ENCODE assay signal across 11 cellular contexts in genomic region chr6:27280540-27281000, GRCh38. TPM values are rescaled to one million over a fixed set of nuclear protein-coding genes. Genes with fewer than 3 reads are reported as not detected.
DNase-seq lines count a peak whose midpoint lies in the region; FAIRE-seq and TF ChIP-seq lines count a peak whose summit lies in the region.
"Had no signal": no experiment of that assay in that cellular context is flagged by ENCODE, and none has a peak within 500 bp of the region (broad histone marks: within the 10 kb centered on the region; RNA-seq: fewer than 3 reads in every experiment).

No MANE protein-coding gene starts in this region.

- H3K18ac ChIP-seq in H1 (ENCODE audit: extremely low read depth, low read length) = no peak overlapping the region

- H3K4me1 ChIP-seq in H1 (replicated peaks in 1 of 4; ENCODE audit: control insufficient read depth in 3 of 4, insufficient read depth in 4 of 4, low read length in 3 of 4) (no peaks in the 10 kb centered on the region), skeletal muscle satellite cell (ENCODE audit: control insufficient read depth, insufficient read depth, low read length) (no peaks in the 10 kb centered on the region)
- H3K4me1 ChIP-seq: foreskin keratinocyte had no signal

- H4K8ac ChIP-seq in H1 (ENCODE audit: extremely low read depth, insufficient read depth, low read length) = no peak overlapping the region

- H3K4me3 Mint-ChIP-seq in activated naive CD4-positive, alpha-beta T cell treated with anti-CD3 and anti-CD28 coated beads for 36 hours = no peak overlapping the region

- CTCF ChIA-PET in activated naive CD4-positive, alpha-beta T cell treated with anti-CD3 and anti-CD28 coated beads for 36 hours (lab: Charles Lee) = interaction anchor here (0.6 kb wide), 1 partner anchor 224 kb away, joined by 5 read pairs; no protein-coding TSS in a partner anchor
- CTCF ChIA-PET in H1 (lab: Charles Lee; ENCODE audit: partially characterized antibody) = interaction anchor here (0.6 to 1.8 kb wide), 4 partner anchors 11 to 351 kb away, joined by 3 to 4 read pairs (median 4); no protein-coding TSS in a partner anchor

- no peak overlapping the region for H2AK5ac ChIP-seq in H1 (ENCODE audit: low read depth, low read length)

- H4K91ac ChIP-seq in H1 (replicated peaks; ENCODE audit: insufficient read length, low read length) = no peak overlapping the region

- no peaks in the 10 kb centered on the region for H3K36me3 ChIP-seq in H1 (ENCODE audit: control insufficient read depth in 2 of 4, insufficient read depth in 4 of 4, low read length in 3 of 4)
- H3K36me3 ChIP-seq in skeletal muscle satellite cell (ENCODE audit: insufficient read depth, low read length) = no peaks in the 10 kb centered on the region

- H2BK120ac ChIP-seq in H1 (replicated peaks; ENCODE audit: low read depth, low read length) = no peak overlapping the region

- H4K20me1 ChIP-seq in H1 (replicated peaks in 1 of 2; ENCODE audit: control insufficient read depth in 1 of 2, insufficient read depth in 2 of 2, low read length in 2 of 2) = no peaks in the 10 kb centered on the region

- H2BK5ac ChIP-seq in H1 (ENCODE audit: low read depth, low read length) = no peak overlapping the region

- POLR2A ChIA-PET in H1 (lab: Charles Lee; ENCODE audit: partially characterized antibody) = interaction anchor here (0.7 to 1.3 kb wide), 2 partner anchors 135 to 1586 kb away, joined by 3 read pairs; no protein-coding TSS in a partner anchor

- no peaks in the 10 kb centered on the region for H3K9me3 ChIP-seq in H1 (ENCODE audit: insufficient read depth in 2 of 2, low read depth in 1 of 2, low read length in 1 of 2)
- H3K9me3 ChIP-seq in skeletal muscle satellite cell (replicated peaks; ENCODE audit: low read length) = peaks cover 3% of the 10 kb centered on the region

- peak overlapping the region; percentile 57 to 81 for H3K4me2 ChIP-seq in H1 (ENCODE audit: insufficient read depth in 1 of 2, low read depth in 2 of 2, low read length in 2 of 2)
- peak overlapping the region; percentile 78 for H3K4me2 ChIP-seq in skeletal muscle satellite cell (ENCODE audit: low read length)

- 2% methylated on average over 9 of the region's 9 CpGs; no CpG with 5 or more reads in 1 of the 2 experiments for WGBS in H1 (ENCODE audit: extremely low coverage in 1 of 2, insufficient coverage in 1 of 2, insufficient read length in 1 of 2, insufficient replicate concordance in 2 of 2, low coverage in 1 of 2, low lambda C conversion rate in 2 of 2, missing lambda C conversion rate in 1 of 2), 2 experiments

- TF ChIP-seq RAD21 in H1 (IDR thresholded peaks at IDR 0.05 in 1 of 2, conservative IDR thresholded peaks at IDR 0.05 in 1 of 2; ENCODE audit: low read depth in 2 of 2, low read length in 2 of 2) = no peak

- H3K4me1 Mint-ChIP-seq in activated naive CD4-positive, alpha-beta T cell treated with anti-CD3 and anti-CD28 coated beads for 36 hours (ENCODE audit: low read depth) = peaks cover 4% of the 10 kb centered on the region

- H3K4me3 ChIP-seq in H1 (ENCODE audit: extremely low read depth in 1 of 4, insufficient read depth in 2 of 4, low read depth in 3 of 4, low read length in 4 of 4) (peak overlapping the region; percentile 85 to 93 (median 90)), skeletal muscle satellite cell (ENCODE audit: low read length) (peak overlapping the region; percentile 65)

- H3K36me3 Mint-ChIP-seq in activated naive CD4-positive, alpha-beta T cell treated with anti-CD3 and anti-CD28 coated beads for 36 hours (ENCODE audit: low read depth) = peaks cover 21% of the 10 kb centered on the region

- TF ChIP-seq POLR2A in H1 (IDR thresholded peaks at IDR 0.05; ENCODE audit: control extremely low read depth in 1 of 2, low read depth in 2 of 2, low read length in 2 of 2) = no peak

- no peak overlapping the region for H4K5ac ChIP-seq in H1 (ENCODE audit: insufficient read length, low read depth, low read length)

- H3K9me3 Mint-ChIP-seq in activated naive CD4-positive, alpha-beta T cell treated with anti-CD3 and anti-CD28 coated beads for 36 hours = peaks cover 19% of the 10 kb centered on the region

- H3K4ac ChIP-seq in H1 (replicated peaks; ENCODE audit: insufficient read length, low read depth, low read length) = no peak overlapping the region

- H3K79me2 ChIP-seq in H1 (ENCODE audit: control insufficient read depth in 1 of 2, insufficient read depth in 2 of 2, low read length in 2 of 2) = no peaks in the 10 kb centered on the region

- no peak overlapping the region for H2BK15ac ChIP-seq in H1 (ENCODE audit: low read length)

- no peak overlapping the region for H3K23ac ChIP-seq in H1 (ENCODE audit: insufficient read length)

- no peak overlapping the region for H2BK12ac ChIP-seq in H1 (ENCODE audit: low read depth, low read length)

- no peak for FAIRE-seq in H1 (lab: Jason Lieb, UNC)

- H3K23me2 ChIP-seq in H1 (ENCODE audit: low read depth, low read length) = peaks cover 2% of the 10 kb centered on the region

- no peaks in the 10 kb centered on the region for H3K79me1 ChIP-seq in H1 (ENCODE audit: low read depth, low read length)

- no peak overlapping the region for H3K56ac ChIP-seq in H1 (replicated peaks; ENCODE audit: insufficient read length, low read depth, low read length)

- H3K27ac ChIP-seq in H1 (ENCODE audit: low read depth, low read length) = no peak overlapping the region
- H3K27ac ChIP-seq: foreskin keratinocyte had no signal

- peaks cover 75% of the 10 kb centered on the region for H3K27me3 Mint-ChIP-seq in activated naive CD4-positive, alpha-beta T cell treated with anti-CD3 and anti-CD28 coated beads for 36 hours (ENCODE audit: low read depth)

- H3K27me3 ChIP-seq in H1 (replicated peaks in 1 of 4; ENCODE audit: control insufficient read depth in 3 of 4, extremely low read depth in 1 of 4, insufficient read depth in 3 of 4, low read length in 3 of 4) = peaks cover 0 to 3% (median 1%) of the 10 kb centered on the region in 4 experiments; a peak in 3 of 7 replicates
- peaks cover 29% of the 10 kb centered on the region for H3K27me3 ChIP-seq in skeletal muscle satellite cell (ENCODE audit: control insufficient read depth, insufficient read depth, low read length)

- no peak overlapping the region for H3K14ac ChIP-seq in H1 (ENCODE audit: insufficient read length)

- no peak for TF ChIP-seq EP300 in H1 (IDR thresholded peaks at IDR 0.05; ENCODE audit: borderline replicate concordance in 1 of 2, low read depth in 2 of 2, low read length in 2 of 2)

- no peak for TF ChIP-seq CTCF in H1 (IDR thresholded peaks at IDR 0.05; ENCODE audit: control extremely low read depth in 1 of 3, insufficient read depth in 1 of 3, low read depth in 1 of 3, low read length in 3 of 3)

- no peak for DNase-seq in activated naive CD4-positive, alpha-beta T cell treated with anti-CD3 and anti-CD28 coated beads for 36 hours
- DNase-seq in activated naive CD4-positive, alpha-beta T cell treated with Interleukin-2 at 50 U/mL for 16 hours = no peak
- DNase-seq in NCI-H748 (lab: John Stamatoyannopoulos, UW; ENCODE audit: unreplicated experiment) = peak; percentile 73
- no peak for DNase-seq in H1 (ENCODE audit: low read depth in 1 of 2, low spot score in 2 of 2)
- DNase-seq in DMS153 treated with DMSO at 0.1 percent for 48 hours (lab: John Stamatoyannopoulos, UW; ENCODE audit: unreplicated experiment) = no peak
- no peak for DNase-seq in COLO668 (lab: John Stamatoyannopoulos, UW; ENCODE audit: unreplicated experiment)
- no peak for DNase-seq in NCI-H2107 (lab: John Stamatoyannopoulos, UW)
- DNase-seq: DMS153, NCI-H187 treated with DMSO at 0.1 percent for 48 hours had no signal

- H3K9ac ChIP-seq in H1 (replicated peaks in 1 of 4; ENCODE audit: extremely low read depth in 1 of 4, low read depth in 3 of 4, low read length in 3 of 4) (no peak overlapping the region; a peak in 1 of 7 replicates), skeletal muscle satellite cell (ENCODE audit: low read depth, low read length) (no peak overlapping the region)

- no peak overlapping the region for H2BK20ac ChIP-seq in H1 (ENCODE audit: low read length)

- H3K27ac Mint-ChIP-seq in activated naive CD4-positive, alpha-beta T cell treated with anti-CD3 and anti-CD28 coated beads for 36 hours = peak overlapping the region; percentile 36

- intact Hi-C loops in activated naive CD4-positive, alpha-beta T cell treated with anti-CD3 and anti-CD28 coated beads for 36 hours (cut with micrococcal nuclease) = loop anchor here (5.0 to 10.0 kb wide), 3 partner anchors 43 to 1494 kb away; no protein-coding TSS in a partner anchor

- peak overlapping the region; percentile 54 for H2AFZ ChIP-seq in H1 (ENCODE audit: low read length)

TF ChIP-seq in H1, 55 proteins besides CTCF, POLR2A, EP300 and RAD21 (continues in another document):
- no peak for TF ChIP-seq SP4 (IDR thresholded peaks at IDR 0.05; ENCODE audit: low read length)
- no peak for TF ChIP-seq GABPA (IDR thresholded peaks at IDR 0.05; ENCODE audit: borderline replicate concordance, insufficient read depth, low read length)
- no peak for TF ChIP-seq FOSL1 (IDR thresholded peaks at IDR 0.05; ENCODE audit: insufficient read depth, low read depth, low read length)

RNA-seq across cellular contexts. Expression of gene POM121L2, which starts 31.5 kb away (rescaled TPM):
- total RNA-seq in activated naive CD4-positive, alpha-beta T cell treated with anti-CD3 and anti-CD28 coated beads for 36 hours = not detected
- 0.09 and 0.17 TPM in 2 replicates for total RNA-seq in H1 (2021; fragmentation: NEBNext Ultra II Directional; extraction: Animal tissue kit (Norgen Biotek cat#: 25700))
- polyA plus RNA-seq in H1 (2011; rRNA removed) = 0.05 TPM in 2 replicates
- polyA plus RNA-seq in H1 (2011; cell fraction: cytosol; rRNA removed) = 0.03 TPM
- polyA plus RNA-seq in H1 (2011; cell fraction: nucleus; rRNA removed) = 0.13 TPM
- polyA plus RNA-seq in H1 (2012, experiment 1 of 2) = 0.05 to 0.11 TPM in 2 of 4 replicates, not detected in the others
- 0.09 TPM for polyA plus RNA-seq in H1 (2012, experiment 2 of 2)
- 0.08 TPM for polyA plus RNA-seq in H1 (2013, experiment 1 of 2)
- 0.11 TPM for polyA plus RNA-seq in H1 (2013, experiment 2 of 2)
- 0.16 TPM in 1 of 2 replicates, not detected in the other for polyA minus RNA-seq in H1 (2011; rRNA and poly(A)+ RNA removed)
- not detected for polyA minus RNA-seq in H1 (2011; cell fraction: cytosol; rRNA and poly(A)+ RNA removed)
- polyA minus RNA-seq in H1 (2011; cell fraction: nucleus; rRNA and poly(A)+ RNA removed) = not detected
- total RNA-seq in skeletal muscle satellite cell (2012; rRNA removed) = not detected in 2 replicates
- total RNA-seq: foreskin keratinocyte had no signal
- polyA plus RNA-seq: foreskin keratinocyte had no signal

RNA-seq across cellular contexts. Expression of gene PRSS16, which starts 33.1 kb away (rescaled TPM):
- 1 to 10 TPM; 1.3 to 1.4 TPM for total RNA-seq in activated naive CD4-positive, alpha-beta T cell treated with anti-CD3 and anti-CD28 coated beads for 36 hours
- total RNA-seq in H1 (2021; fragmentation: NEBNext Ultra II Directional; extraction: Animal tissue kit (Norgen Biotek cat#: 25700)) = 19.2 and 20.2 TPM in 2 replicates
- 38.9 and 39.6 TPM in 2 replicates for polyA plus RNA-seq in H1 (2011; rRNA removed)
- 48.8 TPM for polyA plus RNA-seq in H1 (2011; cell fraction: cytosol; rRNA removed)
- 23.7 TPM for polyA plus RNA-seq in H1 (2011; cell fraction: nucleus; rRNA removed)
- 15.7 to 20.6 TPM (median 19.8 TPM) in 4 replicates for polyA plus RNA-seq in H1 (2012, experiment 1 of 2)
- 23.1 TPM for polyA plus RNA-seq in H1 (2012, experiment 2 of 2)
- 15.2 TPM for polyA plus RNA-seq in H1 (2013, experiment 1 of 2)
- 16.0 TPM for polyA plus RNA-seq in H1 (2013, experiment 2 of 2)
- 27.4 and 34.3 TPM in 2 replicates for polyA minus RNA-seq in H1 (2011; rRNA and poly(A)+ RNA removed)
- polyA minus RNA-seq in H1 (2011; cell fraction: cytosol; rRNA and poly(A)+ RNA removed) = 5.1 TPM
- polyA minus RNA-seq in H1 (2011; cell fraction: nucleus; rRNA and poly(A)+ RNA removed) = 11.7 TPM
- 0.76 TPM in 1 of 2 replicates, not detected in the other for total RNA-seq in skeletal muscle satellite cell (2012; rRNA removed)
